ENCODE assay signal across 8 cellular contexts in the genomic region with DNA sequence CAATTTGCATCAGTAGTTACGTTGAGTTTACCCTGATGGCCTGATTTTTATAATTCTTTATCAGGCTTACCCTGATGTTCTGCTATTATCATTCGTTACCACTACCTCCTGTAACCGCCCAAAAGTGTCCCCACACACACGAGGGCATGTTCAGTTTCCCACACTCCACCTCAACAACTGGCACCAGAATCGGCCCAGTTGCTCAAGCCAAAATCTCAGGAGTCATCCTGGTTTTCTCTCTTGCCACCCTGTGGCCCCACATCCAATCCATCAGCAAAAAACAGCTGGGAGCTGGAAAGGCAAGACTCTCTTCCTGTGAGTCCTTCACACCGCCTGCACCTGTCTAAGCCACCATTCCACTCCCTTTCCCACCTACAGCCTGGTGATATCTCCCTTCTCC.
DNase-seq lines count a peak whose midpoint lies in the region; ATAC-seq and TF ChIP-seq lines count a peak whose summit lies in the region.

No MANE protein-coding gene starts in this region.

- peak overlapping the region; percentile 72 to 80 for H3K4me3 ChIP-seq in SK-N-SH (ENCODE audit: low read depth in 2 of 2, low read length in 1 of 2)
- peak overlapping the region; percentile 92 to 95 for H3K4me3 ChIP-seq in stomach smooth muscle (ENCODE audit: low read length in 2 of 2)

- H3K9me3 ChIP-seq in SK-N-SH (no peaks in the 10 kb centered on the region), stomach smooth muscle (ENCODE audit: control insufficient read depth in 2 of 2, low read length in 2 of 2) (no peaks in the 10 kb centered on the region)

- peak overlapping the region; percentile 93 for H2AFZ ChIP-seq in SK-N-SH (ENCODE audit: low read depth)

- no peaks in the 10 kb centered on the region for H3K36me3 Mint-ChIP-seq in activated T-helper 17 cell treated with anti-CD3 and anti-CD28 coated beads, Interleukin-2, amount 50 U/mL, for 72 hours (ENCODE audit: low read depth)

- no peaks in the 10 kb centered on the region for H3K27me3 ChIP-seq in SK-N-SH (ENCODE audit: insufficient read depth)
- no peaks in the 10 kb centered on the region for H3K27me3 ChIP-seq in stomach smooth muscle (ENCODE audit: control insufficient read depth in 1 of 2, insufficient read depth in 2 of 2, low read length in 2 of 2)

- no peak for TF ChIP-seq CTCF in SK-N-SH (IDR thresholded peaks at IDR 0.05)

- H3K79me2 ChIP-seq in SK-N-SH (ENCODE audit: insufficient read depth): no peaks in the 10 kb centered on the region

- no peak for ATAC-seq in SK-N-SH treated with all-trans-retinoic acid at 6 μM for 48 hours
- no peak for ATAC-seq in activated T-helper 17 cell treated with anti-CD3 and anti-CD28 coated beads, Interleukin-2, amount 50 U/mL, for 72 hours (replicated peaks)
- no peak for ATAC-seq in GM18498 (IDR thresholded peaks at IDR 0.05; ENCODE audit: unreplicated experiment)
- no peak for ATAC-seq in HG03045 (IDR thresholded peaks at IDR 0.05; ENCODE audit: unreplicated experiment)

- no peak for TF ChIP-seq RAD21 in SK-N-SH (IDR thresholded peaks at IDR 0.05; ENCODE audit: low read length)

- H3K27ac Mint-ChIP-seq in activated T-helper 17 cell treated with anti-CD3 and anti-CD28 coated beads, Interleukin-2, amount 50 U/mL, for 72 hours: peak overlapping the region; percentile 85

- H3K4me2 ChIP-seq in SK-N-SH: peak overlapping the region; percentile 93

- H3K9ac ChIP-seq in SK-N-SH: peak overlapping the region; percentile 59; the same call in 1 of the 2 replicates
- H3K9ac ChIP-seq in stomach smooth muscle (ENCODE audit: low read length in 2 of 2): peak overlapping the region; percentile 94 to 95

- H4K20me1 ChIP-seq in SK-N-SH (ENCODE audit: insufficient read depth): no peaks in the 10 kb centered on the region

- no peaks in the 10 kb centered on the region for H3K9me3 Mint-ChIP-seq in activated T-helper 17 cell treated with anti-CD3 and anti-CD28 coated beads, Interleukin-2, amount 50 U/mL, for 72 hours

- POLR2A ChIA-PET in SK-N-SH (lab: Yijun Ruan, JAX): interaction anchor here (0.5 to 1.5 kb wide), 2 partner anchors 384 to 445 kb away, joined by 3 to 4 read pairs; no protein-coding TSS in a partner anchor

- H3K4me1 Mint-ChIP-seq in activated T-helper 17 cell treated with anti-CD3 and anti-CD28 coated beads, Interleukin-2, amount 50 U/mL, for 72 hours: peaks cover 5% of the 10 kb centered on the region

- no peak for TF ChIP-seq EP300 in SK-N-SH (IDR thresholded peaks at IDR 0.05; ENCODE audit: borderline replicate concordance in 1 of 2, low read depth in 1 of 2, low read length in 1 of 2)

- H3K36me3 ChIP-seq in SK-N-SH (replicated peaks in 1 of 2; ENCODE audit: control insufficient read depth in 1 of 2, insufficient read depth in 2 of 2, low read length in 1 of 2): no peaks in the 10 kb centered on the region
- H3K36me3 ChIP-seq in stomach smooth muscle (ENCODE audit: control insufficient read depth in 2 of 2, insufficient read depth in 2 of 2, low read length in 2 of 2): no peaks in the 10 kb centered on the region

- no peaks in the 10 kb centered on the region for H3K27me3 Mint-ChIP-seq in activated T-helper 17 cell treated with anti-CD3 and anti-CD28 coated beads, Interleukin-2, amount 50 U/mL, for 72 hours

- peak overlapping the region in 1 of 2 experiments; percentile 86; a peak in 1 of 4 replicates for H3K27ac ChIP-seq in SK-N-SH (ENCODE audit: low read depth in 2 of 2, low read length in 1 of 2)
- peak overlapping the region; percentile 76 for H3K27ac ChIP-seq in stomach smooth muscle (ENCODE audit: low read length)

- H3K9me2 ChIP-seq in SK-N-SH: no peaks in the 10 kb centered on the region

- H3K4me3 Mint-ChIP-seq in activated T-helper 17 cell treated with anti-CD3 and anti-CD28 coated beads, Interleukin-2, amount 50 U/mL, for 72 hours: peak overlapping the region; percentile 87

- no peak for DNase-seq in SK-N-SH
- peak; percentile 21 for DNase-seq in islet precursor cell
- no peak for DNase-seq in dedifferentiated amniotic fluid mesenchymal stem cell (ENCODE audit: extremely low spot score)

- no peaks in the 10 kb centered on the region for H3F3A ChIP-seq in SK-N-SH (replicated peaks; ENCODE audit: insufficient read depth)

- H3K4me1 ChIP-seq in SK-N-SH (ENCODE audit: control insufficient read depth in 1 of 2, insufficient read depth in 2 of 2, low read depth in 1 of 2, low read length in 1 of 2) (peaks cover 0 to 13% of the 10 kb centered on the region in 2 experiments; a peak in 1 of 4 replicates), stomach smooth muscle (ENCODE audit: control insufficient read depth, insufficient read depth, low read length) (peaks cover 11% of the 10 kb centered on the region)

- WGBS in SK-N-SH (ENCODE audit: low lambda C conversion rate): 56% methylated on average over 6 of the region's 6 CpGs

- CTCF ChIA-PET in SK-N-SH (lab: Yijun Ruan, JAX): interaction anchor here (1.0 to 1.3 kb wide), 4 partner anchors 15 to 29 kb away, joined by 3 to 4 read pairs (median 3); no protein-coding TSS in a partner anchor

TF ChIP-seq in SK-N-SH, 30 proteins besides CTCF, POLR2A, EP300 and RAD21 (continues in another document):
- TF ChIP-seq MXI1 (IDR thresholded peaks at IDR 0.05; ENCODE audit: low read depth, low read length): no peak
- no peak for TF ChIP-seq NRF1 (IDR thresholded peaks at IDR 0.05; ENCODE audit: low read depth, low read length)
- no peak for TF ChIP-seq YY1 (IDR thresholded peaks at IDR 0.05; ENCODE audit: low read depth)
- TF ChIP-seq JUND (IDR thresholded peaks at IDR 0.05): no peak
- no peak for TF ChIP-seq FOSL2 (IDR thresholded peaks at IDR 0.05; ENCODE audit: borderline replicate concordance, low read depth)
- no peak for TF ChIP-seq SMC3 (IDR thresholded peaks at IDR 0.05; ENCODE audit: low read depth, low read length)
- TF ChIP-seq TAF1 (IDR thresholded peaks at IDR 0.05; ENCODE audit: borderline replicate concordance, low read depth, low read length): no peak
- TF ChIP-seq CHD2 (IDR thresholded peaks at IDR 0.05; ENCODE audit: low read length, partially characterized antibody): no peak
- TF ChIP-seq, protein P1, sequence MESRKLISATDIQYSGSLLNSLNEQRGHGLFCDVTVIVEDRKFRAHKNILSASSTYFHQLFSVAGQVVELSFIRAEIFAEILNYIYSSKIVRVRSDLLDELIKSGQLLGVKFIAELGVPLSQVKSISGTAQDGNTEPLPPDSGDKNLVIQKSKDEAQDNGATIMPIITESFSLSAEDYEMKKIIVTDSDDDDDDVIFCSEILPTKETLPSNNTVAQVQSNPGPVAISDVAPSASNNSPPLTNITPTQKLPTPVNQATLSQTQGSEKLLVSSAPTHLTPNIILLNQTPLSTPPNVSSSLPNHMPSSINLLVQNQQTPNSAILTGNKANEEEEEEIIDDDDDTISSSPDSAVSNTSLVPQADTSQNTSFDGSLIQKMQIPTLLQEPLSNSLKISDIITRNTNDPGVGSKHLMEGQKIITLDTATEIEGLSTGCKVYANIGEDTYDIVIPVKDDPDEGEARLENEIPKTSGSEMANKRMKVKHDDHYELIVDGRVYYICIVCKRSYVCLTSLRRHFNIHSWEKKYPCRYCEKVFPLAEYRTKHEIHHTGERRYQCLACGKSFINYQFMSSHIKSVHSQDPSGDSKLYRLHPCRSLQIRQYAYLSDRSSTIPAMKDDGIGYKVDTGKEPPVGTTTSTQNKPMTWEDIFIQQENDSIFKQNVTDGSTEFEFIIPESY (IDR thresholded peaks at IDR 0.05; ENCODE audit: borderline replicate concordance, low read depth): no peak
- no peak for TF ChIP-seq FOXM1 (IDR thresholded peaks at IDR 0.05; ENCODE audit: low read depth)

TF ChIP-seq in SK-N-SH treated with all-trans-retinoic acid at 6 μM for 48 hours, 23 proteins besides CTCF, POLR2A, EP300 and RAD21 (continues in another document):
- TF ChIP-seq PPARA (CRISPR knock-in tag; IDR thresholded peaks at IDR 0.05; ENCODE audit: borderline replicate concordance) (no peak), TOX (CRISPR knock-in tag; IDR thresholded peaks at IDR 0.05; ENCODE audit: borderline replicate concordance) (no peak), RARB (CRISPR knock-in tag; IDR thresholded peaks at IDR 0.05) (no peak), TCF4 (CRISPR knock-in tag; IDR thresholded peaks at IDR 0.05; ENCODE audit: borderline replicate concordance) (no peak), ZNF8 (CRISPR knock-in tag; IDR thresholded peaks at IDR 0.05) (no peak), ZFP30 (CRISPR knock-in tag; IDR thresholded peaks at IDR 0.05) (no peak), OSR1 (CRISPR knock-in tag; IDR thresholded peaks at IDR 0.05) (no peak), ESRRG (CRISPR knock-in tag; IDR thresholded peaks at IDR 0.05) (no peak), ZNF70 (CRISPR knock-in tag; IDR thresholded peaks at IDR 0.05) (no peak), BACH2 (CRISPR knock-in tag; IDR thresholded peaks at IDR 0.05; ENCODE audit: borderline replicate concordance) (no peak)
- TF ChIP-seq, protein P2, sequence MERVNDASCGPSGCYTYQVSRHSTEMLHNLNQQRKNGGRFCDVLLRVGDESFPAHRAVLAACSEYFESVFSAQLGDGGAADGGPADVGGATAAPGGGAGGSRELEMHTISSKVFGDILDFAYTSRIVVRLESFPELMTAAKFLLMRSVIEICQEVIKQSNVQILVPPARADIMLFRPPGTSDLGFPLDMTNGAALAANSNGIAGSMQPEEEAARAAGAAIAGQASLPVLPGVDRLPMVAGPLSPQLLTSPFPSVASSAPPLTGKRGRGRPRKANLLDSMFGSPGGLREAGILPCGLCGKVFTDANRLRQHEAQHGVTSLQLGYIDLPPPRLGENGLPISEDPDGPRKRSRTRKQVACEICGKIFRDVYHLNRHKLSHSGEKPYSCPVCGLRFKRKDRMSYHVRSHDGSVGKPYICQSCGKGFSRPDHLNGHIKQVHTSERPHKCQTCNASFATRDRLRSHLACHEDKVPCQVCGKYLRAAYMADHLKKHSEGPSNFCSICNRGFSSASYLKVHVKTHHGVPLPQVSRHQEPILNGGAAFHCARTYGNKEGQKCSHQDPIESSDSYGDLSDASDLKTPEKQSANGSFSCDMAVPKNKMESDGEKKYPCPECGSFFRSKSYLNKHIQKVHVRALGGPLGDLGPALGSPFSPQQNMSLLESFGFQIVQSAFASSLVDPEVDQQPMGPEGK (CRISPR knock-in tag; IDR thresholded peaks at IDR 0.05; ENCODE audit: borderline replicate concordance): no peak
- TF ChIP-seq, protein P3, sequence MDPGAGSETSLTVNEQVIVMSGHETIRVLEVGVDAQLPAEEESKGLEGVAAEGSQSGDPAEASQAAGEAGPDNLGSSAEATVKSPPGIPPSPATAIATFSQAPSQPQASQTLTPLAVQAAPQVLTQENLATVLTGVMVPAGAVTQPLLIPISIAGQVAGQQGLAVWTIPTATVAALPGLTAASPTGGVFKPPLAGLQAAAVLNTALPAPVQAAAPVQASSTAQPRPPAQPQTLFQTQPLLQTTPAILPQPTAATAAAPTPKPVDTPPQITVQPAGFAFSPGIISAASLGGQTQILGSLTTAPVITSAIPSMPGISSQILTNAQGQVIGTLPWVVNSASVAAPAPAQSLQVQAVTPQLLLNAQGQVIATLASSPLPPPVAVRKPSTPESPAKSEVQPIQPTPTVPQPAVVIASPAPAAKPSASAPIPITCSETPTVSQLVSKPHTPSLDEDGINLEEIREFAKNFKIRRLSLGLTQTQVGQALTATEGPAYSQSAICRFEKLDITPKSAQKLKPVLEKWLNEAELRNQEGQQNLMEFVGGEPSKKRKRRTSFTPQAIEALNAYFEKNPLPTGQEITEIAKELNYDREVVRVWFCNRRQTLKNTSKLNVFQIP (CRISPR knock-in tag; IDR thresholded peaks at IDR 0.05; ENCODE audit: borderline replicate concordance, low read depth): no peak
